In the genomic region with DNA sequence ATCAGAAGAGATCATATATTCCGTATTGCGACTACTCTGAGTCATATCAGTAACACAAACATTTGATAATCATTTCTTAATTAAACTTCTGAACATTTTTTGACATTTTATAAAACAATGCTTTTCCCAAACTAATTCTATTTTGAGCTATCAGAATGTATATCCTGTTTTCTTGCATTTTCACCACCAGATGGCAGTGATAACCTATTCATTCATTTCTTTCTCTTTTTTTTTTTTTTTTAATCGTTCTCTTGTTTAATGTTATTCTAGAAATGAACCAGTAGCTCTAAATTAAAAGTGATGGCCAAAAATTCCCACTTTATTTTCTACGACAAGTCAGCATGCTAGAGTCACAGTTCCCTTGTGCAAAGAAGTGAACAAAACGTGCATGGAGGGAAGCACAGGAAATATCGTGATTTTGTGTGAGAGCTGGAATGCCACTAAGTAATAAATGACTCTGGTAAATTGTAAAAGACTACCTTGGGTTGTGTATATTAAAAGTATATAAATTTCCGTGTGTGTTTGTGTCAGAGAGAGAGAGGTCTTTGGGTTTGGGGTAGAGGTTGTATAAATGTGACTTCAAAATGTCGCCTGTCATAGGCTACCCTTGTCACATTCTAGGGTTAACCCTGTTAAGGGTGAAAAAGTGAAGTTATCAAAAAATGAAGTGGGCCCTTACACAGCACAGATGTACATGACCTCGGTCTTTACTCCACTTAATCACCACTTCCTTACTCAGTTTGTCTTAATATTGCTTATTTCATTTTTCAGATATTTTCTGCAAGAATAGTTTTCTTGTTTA, we compare ENCODE assay signal across 8 cellular contexts. TPM values are rescaled to one million over a fixed set of nuclear protein-coding genes. Genes with fewer than 3 reads are reported as not detected.
DNase-seq lines count a peak whose midpoint lies in the region; ATAC-seq and TF ChIP-seq lines count a peak whose summit lies in the region.

No MANE protein-coding gene starts in this region.

- no peak for ATAC-seq in activated T-cell treated with anti-CD3 and anti-CD28 coated beads, Interleukin-2, amount 50 U/mL, for 4 hours
- ATAC-seq in activated T-cell treated with anti-CD3 and anti-CD28 coated beads, Interleukin-2, amount 50 U/mL, for 72 hours (replicated peaks in 1 of 2), result no peak
- ATAC-seq in HG02571 (IDR thresholded peaks at IDR 0.05; ENCODE audit: unreplicated experiment), result no peak

- H3K4me3 ChIP-seq in osteoblast (ENCODE audit: insufficient read depth, low read length), result peak overlapping the region; percentile 39

- H3K4me2 ChIP-seq in osteoblast (ENCODE audit: insufficient read depth, low read length), result peak overlapping the region; percentile 75

- H2AFZ ChIP-seq in osteoblast (ENCODE audit: low read length), result no peak overlapping the region

- peaks cover 12% of the 10 kb centered on the region for H3K4me1 Mint-ChIP-seq in activated T-cell treated with anti-CD3 and anti-CD28 coated beads, Interleukin-2, amount 50 U/mL, for 4 hours (ENCODE audit: low read depth)
- no peaks in the 10 kb centered on the region for H3K4me1 Mint-ChIP-seq in activated T-cell treated with anti-CD3 and anti-CD28 coated beads, Interleukin-2, amount 50 U/mL, for 72 hours (ENCODE audit: low read depth)
- no peaks in the 10 kb centered on the region for H3K4me1 Mint-ChIP-seq in endothelial cell (ENCODE audit: unreplicated experiment)

- DNase-seq in activated T-cell treated with anti-CD3 and anti-CD28 coated beads, Interleukin-2, amount 50 U/mL, for 4 hours, result no peak
- no peak for DNase-seq in activated T-cell treated with anti-CD3 and anti-CD28 coated beads, Interleukin-2, amount 50 U/mL, for 72 hours
- DNase-seq in NCI-H774 (lab: John Stamatoyannopoulos, UW), result peak; percentile 24
- no peak for DNase-seq in endothelial cell (ENCODE audit: low spot score)
- DNase-seq in osteoblast (ENCODE audit: insufficient read length, low spot score, missing footprints), result no peak
- DNase-seq in activated naive CD4-positive, alpha-beta T cell (lab: John Stamatoyannopoulos, UW), result no peak
- DNase-seq in NCI-H1048 (lab: John Stamatoyannopoulos, UW), result no peak

- H3K79me2 ChIP-seq in osteoblast (ENCODE audit: insufficient read depth, low read length), result no peaks in the 10 kb centered on the region

- H3K27ac Mint-ChIP-seq in activated T-cell treated with anti-CD3 and anti-CD28 coated beads, Interleukin-2, amount 50 U/mL, for 72 hours, result no peak overlapping the region
- no peak overlapping the region for H3K27ac Mint-ChIP-seq in endothelial cell (ENCODE audit: unreplicated experiment)

- no peak overlapping the region for H3K27ac ChIP-seq in osteoblast (ENCODE audit: low read depth, low read length)

- no peaks in the 10 kb centered on the region for H4K20me1 ChIP-seq in osteoblast (ENCODE audit: insufficient read depth, low read length)

- no peaks in the 10 kb centered on the region for H3K27me3 ChIP-seq in osteoblast (ENCODE audit: insufficient read depth, low read length)

- no peaks in the 10 kb centered on the region for H3K9me3 Mint-ChIP-seq in activated T-cell treated with anti-CD3 and anti-CD28 coated beads, Interleukin-2, amount 50 U/mL, for 4 hours
- H3K9me3 Mint-ChIP-seq in activated T-cell treated with anti-CD3 and anti-CD28 coated beads, Interleukin-2, amount 50 U/mL, for 72 hours, result no peaks in the 10 kb centered on the region
- H3K9me3 Mint-ChIP-seq in endothelial cell (ENCODE audit: unreplicated experiment), result no peaks in the 10 kb centered on the region

- peak overlapping the region; percentile 42 for H3K4me3 Mint-ChIP-seq in activated T-cell treated with anti-CD3 and anti-CD28 coated beads, Interleukin-2, amount 50 U/mL, for 4 hours
- peak overlapping the region in 1 of 2 donors; percentile 69 for H3K4me3 Mint-ChIP-seq in activated T-cell treated with anti-CD3 and anti-CD28 coated beads, Interleukin-2, amount 50 U/mL, for 72 hours
- H3K4me3 Mint-ChIP-seq in endothelial cell (ENCODE audit: unreplicated experiment), result no peak overlapping the region

- peak; percentile 89 for TF ChIP-seq CTCF in endothelial cell (IDR thresholded peaks at IDR 0.05; ENCODE audit: unreplicated experiment)
- TF ChIP-seq CTCF in osteoblast (IDR thresholded peaks at IDR 0.05; ENCODE audit: extremely low read depth, low read depth, low read length), result peak; percentile 55

- H3K4me1 ChIP-seq in osteoblast (ENCODE audit: insufficient read depth, low read length), result peaks cover 14% of the 10 kb centered on the region

- H3K36me3 ChIP-seq in osteoblast (ENCODE audit: insufficient read depth, low read length), result no peaks in the 10 kb centered on the region

- no peaks in the 10 kb centered on the region for H3K9me3 ChIP-seq in osteoblast (ENCODE audit: low read depth, low read length)

- no peaks in the 10 kb centered on the region for H3K36me3 Mint-ChIP-seq in activated T-cell treated with anti-CD3 and anti-CD28 coated beads, Interleukin-2, amount 50 U/mL, for 4 hours (ENCODE audit: insufficient read depth)
- H3K36me3 Mint-ChIP-seq in activated T-cell treated with anti-CD3 and anti-CD28 coated beads, Interleukin-2, amount 50 U/mL, for 72 hours (ENCODE audit: insufficient read depth in 2 of 2), result no peaks in the 10 kb centered on the region
- no peaks in the 10 kb centered on the region for H3K36me3 Mint-ChIP-seq in endothelial cell (ENCODE audit: low read depth, unreplicated experiment)

- no peaks in the 10 kb centered on the region for H3K27me3 Mint-ChIP-seq in activated T-cell treated with anti-CD3 and anti-CD28 coated beads, Interleukin-2, amount 50 U/mL, for 4 hours (ENCODE audit: low read depth)
- no peaks in the 10 kb centered on the region for H3K27me3 Mint-ChIP-seq in activated T-cell treated with anti-CD3 and anti-CD28 coated beads, Interleukin-2, amount 50 U/mL, for 72 hours (ENCODE audit: low read depth)
- H3K27me3 Mint-ChIP-seq in endothelial cell (ENCODE audit: unreplicated experiment), result no peaks in the 10 kb centered on the region

RNA-seq across cellular contexts. Expression of gene LDHB, which starts 40.4 kb away (rescaled TPM):
- total RNA-seq in activated T-cell treated with anti-CD3 and anti-CD28 coated beads, Interleukin-2, amount 50 U/mL, for 4 hours, result 1,000 to 10,000 TPM; 1,514 to 1,661 (median 1,615) TPM
- total RNA-seq in activated T-cell treated with anti-CD3 and anti-CD28 coated beads, Interleukin-2, amount 50 U/mL, for 72 hours, result 1,000 to 10,000 TPM; 1,381 to 1,488 TPM
- total RNA-seq in endothelial cell (ENCODE audit: unreplicated experiment) (506 TPM), osteoblast (382 and 422 TPM in 2 replicates)
